ENCODE assay signal across 29 cellular contexts in the genomic region with DNA sequence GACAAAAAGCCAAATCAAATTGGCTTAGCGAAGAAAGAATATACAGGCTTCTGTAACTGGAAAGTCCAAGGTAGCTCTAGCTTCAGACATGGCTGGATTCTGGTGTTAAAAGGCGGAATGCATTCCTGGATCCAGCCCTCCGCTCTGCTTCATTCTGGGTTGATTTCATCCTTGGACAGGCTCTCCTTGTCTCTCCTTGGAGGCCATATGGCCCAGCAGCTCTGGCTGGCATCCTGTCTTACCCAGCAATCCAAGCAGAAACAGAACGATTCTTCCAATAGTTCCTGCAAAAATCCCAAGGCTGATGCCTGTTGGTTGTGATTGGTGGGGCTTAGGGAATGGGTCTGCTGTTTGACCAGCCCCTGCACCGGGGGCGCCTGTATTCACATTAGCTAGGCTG.
"Had no signal": no experiment of that assay in that cellular context is flagged by ENCODE, and none has a peak within 500 bp of the region (broad histone marks: within the 10 kb centered on the region; RNA-seq: fewer than 3 reads in every experiment).

No MANE protein-coding gene starts in this region.

- DNase-seq: activated B cell treated with CpG ODN at 0.5 μM for 24 hours; activated CD4-positive, alpha-beta T cell treated with anti-CD3 and anti-CD28 coated beads for 48 hours; activated CD4-positive, alpha-beta T cell treated with anti-CD3 and anti-CD28 coated beads, Interleukin-2, amount 50 U/mL, for 1 hour; activated CD4-positive, alpha-beta T cell treated with anti-CD3 and anti-CD28 coated beads, Interleukin-2, amount 50 U/mL, for 48 hours; activated CD8-positive, alpha-beta memory T cell treated with anti-CD3 and anti-CD28 coated beads for 24 hours; activated CD8-positive, alpha-beta T cell treated with anti-CD3 and anti-CD28 coated beads for 36 hours; activated effector memory CD4-positive, alpha-beta T cell treated with Interleukin-2 at 50 U/mL for 16 hours; activated gamma-delta T cell treated with Interleukin-2 at 50 U/mL for 16 hours; activated naive CD4-positive, alpha-beta T cell treated with anti-CD3 and anti-CD28 coated beads, Interleukin-2, amount 50 U/mL, for 16 hours; activated naive CD4-positive, alpha-beta T cell treated with Interleukin-2 at 50 U/mL for 16 hours; activated T-cell treated with anti-CD3 and anti-CD28 coated beads, Interleukin-2, amount 50 U/mL, for 4 hours; amniotic stem cell; anterior cingulate cortex; caudate nucleus; cerebellar nuclear complex; effector memory CD4-positive, alpha-beta T cell; erythroblast; foreskin keratinocyte; glutamatergic neuron; heart left ventricle; T-cell; T1000; WERI-Rb-1 had no signal

- H3K27me3 ChIP-seq: dorsolateral prefrontal cortex, esophagus muscularis mucosa, foreskin keratinocyte, gastrocnemius medialis, heart left ventricle had no signal

- H3K36me3 ChIP-seq: WERI-Rb-1 had no signal

- H3K4me3 ChIP-seq: coronary artery, dorsolateral prefrontal cortex, esophagus muscularis mucosa, gastrocnemius medialis, heart left ventricle had no signal

- H3K27ac ChIP-seq: coronary artery, dorsolateral prefrontal cortex, esophagus muscularis mucosa, foreskin keratinocyte, gastrocnemius medialis, heart left ventricle, WERI-Rb-1 had no signal

- ATAC-seq: activated CD4-positive, CD25-positive, alpha-beta regulatory T cell treated with anti-CD3 and anti-CD28 coated beads, Interleukin-2, amount 50 U/mL, for 24 hours; activated CD8-positive, alpha-beta T cell treated with anti-CD3 and anti-CD28 coated beads for 36 hours; activated T-cell treated with anti-CD3 and anti-CD28 coated beads, Interleukin-2, amount 50 U/mL, for 4 hours; activated T-helper 17 cell treated with anti-CD3 and anti-CD28 coated beads, Interleukin-2, amount 50 U/mL, for 72 hours; foreskin keratinocyte; gastrocnemius medialis; heart left ventricle; T-cell had no signal

- H3K9me3 ChIP-seq: esophagus muscularis mucosa, gastrocnemius medialis, heart left ventricle had no signal

- H3K4me1 ChIP-seq: foreskin keratinocyte had no signal
